8 cellular contexts compared by ENCODE assay signal in genomic region chr2:73823916-73824523, GRCh38. TPM values are rescaled to one million over a fixed set of nuclear protein-coding genes. Genes with fewer than 3 reads are reported as not detected.
DNase-seq lines count a peak whose midpoint lies in the region; ATAC-seq and TF ChIP-seq lines count a peak whose summit lies in the region.

No MANE protein-coding gene starts in this region.

- no peak for ATAC-seq in HG02981 (IDR thresholded peaks at IDR 0.05; ENCODE audit: unreplicated experiment)
- ATAC-seq in stimulated activated effector memory CD8-positive, alpha-beta T cell treated with anti-CD3 and anti-CD28 coated beads, Interleukin-12 subunit alpha, Interleukin-12 subunit beta, amount 100 ng/mL, for 72 hours: no peak

- no peak overlapping the region for H3K4me3 Mint-ChIP-seq in stimulated activated effector memory CD8-positive, alpha-beta T cell treated with anti-CD3 and anti-CD28 coated beads, Interleukin-12 subunit alpha, Interleukin-12 subunit beta, amount 100 ng/mL, for 72 hours

- H3K4me1 Mint-ChIP-seq in stimulated activated effector memory CD8-positive, alpha-beta T cell treated with anti-CD3 and anti-CD28 coated beads, Interleukin-12 subunit alpha, Interleukin-12 subunit beta, amount 100 ng/mL, for 72 hours: peaks cover 52% of the 10 kb centered on the region

- H3K36me3 Mint-ChIP-seq in stimulated activated effector memory CD8-positive, alpha-beta T cell treated with anti-CD3 and anti-CD28 coated beads, Interleukin-12 subunit alpha, Interleukin-12 subunit beta, amount 100 ng/mL, for 72 hours: no peaks in the 10 kb centered on the region

- no peaks in the 10 kb centered on the region for H3K9me3 Mint-ChIP-seq in stimulated activated effector memory CD8-positive, alpha-beta T cell treated with anti-CD3 and anti-CD28 coated beads, Interleukin-12 subunit alpha, Interleukin-12 subunit beta, amount 100 ng/mL, for 72 hours

- TF ChIP-seq CTCF in LNCAP (IDR thresholded peaks at IDR 0.05): peak; percentile 58

- H3K27ac Mint-ChIP-seq in stimulated activated effector memory CD8-positive, alpha-beta T cell treated with anti-CD3 and anti-CD28 coated beads, Interleukin-12 subunit alpha, Interleukin-12 subunit beta, amount 100 ng/mL, for 72 hours: no peak overlapping the region

- peak; percentile 82 for DNase-seq in NCI-H510A treated with DMSO at 0.1 percent for 48 hours (lab: John Stamatoyannopoulos, UW)
- DNase-seq in NCI-H510A (lab: John Stamatoyannopoulos, UW): no peak
- peak; percentile 78 for DNase-seq in OCI-M1 (lab: John Stamatoyannopoulos, UW)
- DNase-seq in cerebellum (ENCODE audit: low spot score): peak; percentile 69
- DNase-seq in medulla oblongata (ENCODE audit: extremely low spot score): peak; percentile 85
- no peak for DNase-seq in stimulated activated effector memory CD8-positive, alpha-beta T cell treated with anti-CD3 and anti-CD28 coated beads, Interleukin-12 subunit alpha, Interleukin-12 subunit beta, amount 100 ng/mL, for 72 hours (ENCODE audit: low spot score in 2 of 2)

RNA-seq across cellular contexts. Expression of gene STAMBP, which starts 4.7 kb away (rescaled TPM):
- total RNA-seq in cerebellum: 16.0 TPM

RNA-seq across cellular contexts. Expression of gene C2orf78, which starts 40.0 kb away (rescaled TPM):
- not detected for total RNA-seq in cerebellum

RNA-seq across cellular contexts. Expression of gene DUSP11, which starts 44.1 kb away (rescaled TPM):
- 27.1 TPM for total RNA-seq in cerebellum

Comparison
In these comparisons a context has a peak if more than half of its experiments do, and no peak if none do; other contexts are left out.
1. DNase-seq: peak in NCI-H510A treated with DMSO at 0.1 percent for 48 hours (single experiment), OCI-M1 (single experiment), cerebellum (single experiment) and medulla oblongata (single experiment); none in NCI-H510A (single experiment) and stimulated activated effector memory CD8-positive, alpha-beta T cell treated with anti-CD3 and anti-CD28 coated beads, Interleukin-12 subunit alpha, Interleukin-12 subunit beta, amount 100 ng/mL, for 72 hours (0 of 2).